ENCODE assay signal across 10 cellular contexts in the genomic region with DNA sequence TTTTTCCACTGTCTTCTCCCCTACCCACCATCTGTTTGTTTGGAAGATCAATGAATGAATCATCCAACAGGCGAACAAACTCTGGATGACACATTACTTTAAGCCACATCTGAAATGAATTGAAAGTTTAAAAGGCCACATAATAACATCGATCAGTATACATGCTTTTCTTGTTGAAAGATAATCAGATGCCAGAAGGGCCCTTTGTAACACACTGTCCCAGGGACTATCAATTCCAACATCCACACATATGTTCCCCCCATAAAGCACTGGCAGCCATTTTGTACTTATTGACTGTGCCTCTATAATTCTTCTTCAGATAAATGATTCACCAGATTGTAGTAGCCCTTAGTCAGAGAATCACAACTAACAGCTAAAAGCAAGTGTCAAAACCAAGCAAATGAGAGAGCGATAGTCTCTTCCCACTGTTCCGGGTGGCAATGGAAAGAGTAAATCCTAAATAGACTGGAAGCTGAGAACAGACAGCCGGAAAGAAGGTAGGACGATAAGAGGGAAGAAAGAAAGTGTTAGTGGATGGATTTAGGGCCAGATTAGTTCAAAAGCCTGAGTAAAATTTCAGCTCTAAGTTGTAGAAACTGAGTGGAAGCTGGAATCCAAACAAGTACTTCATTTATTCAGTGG.
A peak's percentile ranks its signal among the peaks of the same experiment; 100 is the strongest.
DNase-seq lines count a peak whose midpoint lies in the region; ATAC-seq, FAIRE-seq and TF ChIP-seq lines count a peak whose summit lies in the region.
"Had no signal": no experiment of that assay in that cellular context is flagged by ENCODE, and none has a peak within 500 bp of the region (broad histone marks: within the 10 kb centered on the region; RNA-seq: fewer than 3 reads in every experiment).

No MANE protein-coding gene starts in this region.

- no peaks in the 10 kb centered on the region for H3K27me3 ChIP-seq in HUES48 (ENCODE audit: control insufficient read depth, insufficient read depth, low read length)
- H3K27me3 ChIP-seq in brain microvascular endothelial cell (replicated peaks): no peaks in the 10 kb centered on the region
- H3K27me3 ChIP-seq in liver (ENCODE audit: control insufficient read depth in 4 of 4, insufficient read depth in 4 of 4, low read length in 3 of 4): no peaks in the 10 kb centered on the region
- no peaks in the 10 kb centered on the region for H3K27me3 ChIP-seq in mesendoderm (ENCODE audit: insufficient read depth, low read length, poor library complexity)
- no peaks in the 10 kb centered on the region for H3K27me3 ChIP-seq in prostate gland (replicated peaks; ENCODE audit: insufficient read depth)

- POLR2A ChIA-PET in A549 (lab: Yijun Ruan, JAX): no interaction called here

- H3K4me1 ChIP-seq in A549 (peaks cover 45% of the 10 kb centered on the region), HUES48 (ENCODE audit: control insufficient read depth, insufficient read depth, low read length) (peaks cover 27% of the 10 kb centered on the region), liver (ENCODE audit: control insufficient read depth in 4 of 4, insufficient read depth in 4 of 4, low read length in 3 of 4) (peaks cover 0 to 12% (median 5%) of the 10 kb centered on the region in 4 donors), mesendoderm (ENCODE audit: control insufficient read depth, low read depth, low read length) (peaks cover 4% of the 10 kb centered on the region), prostate gland (replicated peaks) (no peaks in the 10 kb centered on the region)

- H3K4ac ChIP-seq in mesendoderm (ENCODE audit: low read depth, low read length): no peak overlapping the region

- H3K79me2 ChIP-seq in mesendoderm (ENCODE audit: control insufficient read depth, insufficient read depth, low read length): no peaks in the 10 kb centered on the region

- CTCF ChIA-PET in A549 (lab: Yijun Ruan, JAX): no interaction called here

- H3K4me2 ChIP-seq in A549 (peak overlapping the region; percentile 59), mesendoderm (ENCODE audit: low read length) (no peak overlapping the region)

- no peak overlapping the region for H2BK15ac ChIP-seq in mesendoderm (replicated peaks; ENCODE audit: low read depth)

- H3K23ac ChIP-seq in mesendoderm (ENCODE audit: low read length): no peak overlapping the region

- H3K4me3 ChIP-seq in A549: no peak overlapping the region
- no peak overlapping the region for H3K4me3 ChIP-seq in HUES48 (ENCODE audit: low read depth, low read length)
- H3K4me3 ChIP-seq in brain microvascular endothelial cell (ENCODE audit: low read depth, low read length): no peak overlapping the region
- peak overlapping the region; percentile 44 to 59 (median 46) for H3K4me3 ChIP-seq in liver (ENCODE audit: low read depth in 1 of 3, low read length in 3 of 3)
- no peak overlapping the region for H3K4me3 ChIP-seq in mesendoderm (ENCODE audit: low read length)
- no peak overlapping the region for H3K4me3 ChIP-seq in prostate gland

- intact Hi-C loops in prostate gland (cut with DNase I): no loop called here

- ATAC-seq in A549: no peak

- H2BK5ac ChIP-seq in mesendoderm (ENCODE audit: low read length): no peak overlapping the region

- H2AK5ac ChIP-seq in mesendoderm (ENCODE audit: low read length): no peak overlapping the region

- no peaks in the 10 kb centered on the region for H3K79me1 ChIP-seq in mesendoderm (ENCODE audit: low read length)

- H3K9ac ChIP-seq in HUES48 (ENCODE audit: low read depth, low read length) (no peak overlapping the region), liver (ENCODE audit: low read depth in 1 of 2, low read length in 2 of 2) (peak overlapping the region; percentile 80 to 91), mesendoderm (ENCODE audit: low read length) (no peak overlapping the region)

- TF ChIP-seq RAD21 in A549 (conservative IDR thresholded peaks at IDR 0.05 in 1 of 2, IDR thresholded peaks at IDR 0.05 in 1 of 2) (no peak), liver (IDR thresholded peaks at IDR 0.05) (peak in 1 of 2 donors; percentile 11)

- FAIRE-seq in A549 (lab: Jason Lieb, UNC): no peak

- no peak overlapping the region for H2BK120ac ChIP-seq in mesendoderm (ENCODE audit: low read depth, low read length)

- no peaks in the 10 kb centered on the region for H3K9me3 ChIP-seq in A549
- H3K9me3 ChIP-seq in HUES48 (ENCODE audit: control insufficient read depth, insufficient read depth, low read length): no peaks in the 10 kb centered on the region
- no peaks in the 10 kb centered on the region for H3K9me3 ChIP-seq in liver (ENCODE audit: control insufficient read depth in 4 of 4, low read length in 3 of 4)
- H3K9me3 ChIP-seq in prostate gland: no peaks in the 10 kb centered on the region

- TF ChIP-seq CTCF in A549 (IDR thresholded peaks at IDR 0.05) (no peak), brain microvascular endothelial cell (IDR thresholded peaks at IDR 0.05; ENCODE audit: low read depth, low read length, missing control alignments) (no peak), liver (IDR thresholded peaks at IDR 0.05; ENCODE audit: low read depth, low read length, missing input control) (no peak), prostate gland (IDR thresholded peaks at IDR 0.05) (no peak)

- TF ChIP-seq EP300 in A549 (IDR thresholded peaks at IDR 0.05): no peak

- 65% methylated on average over 6 of the region's 6 CpGs for WGBS in A549 (ENCODE audit: missing lambda C conversion rate)
- WGBS in liver: 64% methylated on average over 6 of the region's 6 CpGs
- WGBS in mesendoderm (ENCODE audit: extremely low coverage, insufficient coverage, low lambda C conversion rate): no CpG with 5 or more reads among the region's 6 CpGs
- 79% methylated on average over 6 of the region's 6 CpGs for WGBS in prostate gland

- TF ChIP-seq POLR2A in A549 (IDR thresholded peaks at IDR 0.05; ENCODE audit: low read length) (no peak), prostate gland (IDR thresholded peaks at IDR 0.05) (no peak)

- no peak overlapping the region for H3K18ac ChIP-seq in mesendoderm (ENCODE audit: low read length)

- H4K5ac ChIP-seq in mesendoderm (ENCODE audit: low read length): no peak overlapping the region

- DNase-seq in A549 (ENCODE audit: low read depth in 1 of 2, low spot score in 1 of 2) (no peak), brain microvascular endothelial cell (peak; percentile 11), mesendoderm (no peak), prostate gland (ENCODE audit: low spot score) (no peak), NCI-H1694 treated with DMSO at 0.1 percent for 48 hours (lab: John Stamatoyannopoulos, UW) (no peak)
- DNase-seq in activated T-cell treated with anti-CD3 and anti-CD28 coated beads, Interleukin-2, amount 50 U/mL, for 1 hour: no peak
- DNase-seq: anterior cingulate cortex, T1000 had no signal

- H3K27ac ChIP-seq in A549 (peak overlapping the region; percentile 9 to 38; a peak in 2 of 6 replicates), HUES48 (ENCODE audit: low read depth, low read length) (peak overlapping the region; percentile 53), brain microvascular endothelial cell (peak overlapping the region; percentile 82), liver (ENCODE audit: low read depth in 1 of 2, low read length in 2 of 2) (peak overlapping the region; percentile 93 to 96), mesendoderm (ENCODE audit: low read depth, low read length) (no peak overlapping the region), prostate gland (no peak overlapping the region)

- H4K8ac ChIP-seq in mesendoderm (ENCODE audit: low read depth, low read length): no peak overlapping the region

- no peak overlapping the region for H3K56ac ChIP-seq in mesendoderm (ENCODE audit: low read length)

- in situ Hi-C loops in brain microvascular endothelial cell (cut with HindIII; ENCODE audit: low pct_ligation_motif_present, low sequenced_read_pairs): no loop called here

- H3K36me3 ChIP-seq in HUES48 (ENCODE audit: control insufficient read depth, insufficient read depth, low read length) (no peaks in the 10 kb centered on the region), brain microvascular endothelial cell (replicated peaks) (no peaks in the 10 kb centered on the region), liver (ENCODE audit: control insufficient read depth in 4 of 4, insufficient read depth in 3 of 4, low read depth in 1 of 4, low read length in 3 of 4) (no peaks in the 10 kb centered on the region), mesendoderm (ENCODE audit: control insufficient read depth, insufficient read depth, low read length) (no peaks in the 10 kb centered on the region), prostate gland (no peaks in the 10 kb centered on the region)

TF ChIP-seq in A549, 52 proteins besides CTCF, POLR2A, EP300 and RAD21:
- no peak for TF ChIP-seq ZNF302 (CRISPR knock-in tag; IDR thresholded peaks at IDR 0.05)
- no peak for TF ChIP-seq FOSL2 (IDR thresholded peaks at IDR 0.05)
- 0 out of 2 replicates have a peak, but pooled peaks have one; percentile 13 for TF ChIP-seq FOSL2 (CRISPR knock-in tag; IDR thresholded peaks at IDR 0.05)
- no peak for TF ChIP-seq POLR2AphosphoS2 (conservative IDR thresholded peaks at IDR 0.05; ENCODE audit: low read length)
- TF ChIP-seq HOXB13 (CRISPR knock-in tag; IDR thresholded peaks at IDR 0.05; ENCODE audit: low read depth): no peak
- TF ChIP-seq PHF8 (IDR thresholded peaks at IDR 0.05; ENCODE audit: borderline replicate concordance, low read depth): no peak

TF ChIP-seq in liver, 16 proteins besides CTCF, POLR2A, EP300 and RAD21 (continues in another document):
- no peak for TF ChIP-seq HNF4G (IDR thresholded peaks at IDR 0.05)
- TF ChIP-seq EGR1 (IDR thresholded peaks at IDR 0.05; ENCODE audit: low read depth in 2 of 2): no peak
- peak; percentile 98 for TF ChIP-seq YY1 (IDR thresholded peaks at IDR 0.05)
- TF ChIP-seq GABPA (IDR thresholded peaks at IDR 0.05 in 1 of 2, conservative IDR thresholded peaks at IDR 0.05 in 1 of 2): no peak
- TF ChIP-seq, protein P1, sequence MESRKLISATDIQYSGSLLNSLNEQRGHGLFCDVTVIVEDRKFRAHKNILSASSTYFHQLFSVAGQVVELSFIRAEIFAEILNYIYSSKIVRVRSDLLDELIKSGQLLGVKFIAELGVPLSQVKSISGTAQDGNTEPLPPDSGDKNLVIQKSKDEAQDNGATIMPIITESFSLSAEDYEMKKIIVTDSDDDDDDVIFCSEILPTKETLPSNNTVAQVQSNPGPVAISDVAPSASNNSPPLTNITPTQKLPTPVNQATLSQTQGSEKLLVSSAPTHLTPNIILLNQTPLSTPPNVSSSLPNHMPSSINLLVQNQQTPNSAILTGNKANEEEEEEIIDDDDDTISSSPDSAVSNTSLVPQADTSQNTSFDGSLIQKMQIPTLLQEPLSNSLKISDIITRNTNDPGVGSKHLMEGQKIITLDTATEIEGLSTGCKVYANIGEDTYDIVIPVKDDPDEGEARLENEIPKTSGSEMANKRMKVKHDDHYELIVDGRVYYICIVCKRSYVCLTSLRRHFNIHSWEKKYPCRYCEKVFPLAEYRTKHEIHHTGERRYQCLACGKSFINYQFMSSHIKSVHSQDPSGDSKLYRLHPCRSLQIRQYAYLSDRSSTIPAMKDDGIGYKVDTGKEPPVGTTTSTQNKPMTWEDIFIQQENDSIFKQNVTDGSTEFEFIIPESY (IDR thresholded peaks at IDR 0.05): no peak
- TF ChIP-seq, protein P2, sequence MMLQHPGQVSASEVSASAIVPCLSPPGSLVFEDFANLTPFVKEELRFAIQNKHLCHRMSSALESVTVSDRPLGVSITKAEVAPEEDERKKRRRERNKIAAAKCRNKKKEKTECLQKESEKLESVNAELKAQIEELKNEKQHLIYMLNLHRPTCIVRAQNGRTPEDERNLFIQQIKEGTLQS (IDR thresholded peaks at IDR 0.05): no peak
- no peak for TF ChIP-seq TAF1 (conservative IDR thresholded peaks at IDR 0.05)

Comparison
In these comparisons a context has a peak if more than half of its experiments do, and no peak if none do; other contexts are left out.
1. H3K27ac ChIP-seq: peak in A549 (2 of 2), HUES48 (single experiment), brain microvascular endothelial cell (single experiment) and liver (2 of 2); none in mesendoderm (single experiment) and prostate gland (0 of 2).
2. H3K4me3 ChIP-seq: peak in liver (3 of 3); none in A549 (single experiment), HUES48 (single experiment), brain microvascular endothelial cell (single experiment), mesendoderm (single experiment) and prostate gland (0 of 2).
3. H3K9ac ChIP-seq: peak in liver (2 of 2); none in HUES48 (single experiment) and mesendoderm (single experiment).